In genomic region chr15:69478259-69478687, GRCh38 we compare ENCODE assay signal across 8 cellular contexts. TPM values are rescaled to one million over a fixed set of nuclear protein-coding genes. Genes with fewer than 3 reads are reported as not detected.
A peak's percentile ranks its signal among the peaks of the same experiment; 100 is the strongest.
DNase-seq lines count a peak whose midpoint lies in the region; ATAC-seq and TF ChIP-seq lines count a peak whose summit lies in the region.

No MANE protein-coding gene starts in this region.

- H3K27ac Mint-ChIP-seq in activated CD8-positive, alpha-beta T cell treated with anti-CD3 and anti-CD28 coated beads, Interleukin-2, amount 10 ng/mL, durations not matched to agents 7 days and 5 days, result no peak overlapping the region

- H3K27me3 Mint-ChIP-seq in activated CD8-positive, alpha-beta T cell treated with anti-CD3 and anti-CD28 coated beads, Interleukin-2, amount 10 ng/mL, durations not matched to agents 7 days and 5 days (ENCODE audit: low read depth), result peaks cover 22% of the 10 kb centered on the region

- ATAC-seq in activated CD8-positive, alpha-beta T cell treated with anti-CD3 and anti-CD28 coated beads, Interleukin-2, amount 10 ng/mL, durations not matched to agents 7 days and 5 days, result peak; percentile 58
- ATAC-seq in HG02571 (IDR thresholded peaks at IDR 0.05; ENCODE audit: unreplicated experiment), result no peak
- no peak for ATAC-seq in GM21529 (IDR thresholded peaks at IDR 0.05; ENCODE audit: unreplicated experiment)

- CTCF ChIA-PET in activated CD8-positive, alpha-beta T cell treated with anti-CD3 and anti-CD28 coated beads, Interleukin-2, amount 10 ng/mL, durations not matched to agents 7 days and 5 days (lab: Charles Lee), result interaction anchor here (0.6 to 5.8 kb wide), 19 partner anchors 9 to 1244 kb away, joined by 3 to 57 read pairs (median 4); partner anchors contain the start of gene TLE3

- in situ Hi-C loops in GM13977 (cut with MboI; ENCODE audit: low pct_unique_long_range_greater_than_20kb, low sequenced_read_pairs, unreplicated experiment), result loop anchor here (25.0 kb wide), 1 partner anchor 1234 kb away; no protein-coding TSS in a partner anchor

- H3K4me3 Mint-ChIP-seq in activated CD8-positive, alpha-beta T cell treated with anti-CD3 and anti-CD28 coated beads, Interleukin-2, amount 10 ng/mL, durations not matched to agents 7 days and 5 days, result no peak overlapping the region

- peak; percentile 92 for TF ChIP-seq CTCF in GM13977 (IDR thresholded peaks at IDR 0.05; ENCODE audit: extremely low read depth, insufficient read depth, missing control alignments)
- peak; percentile 89 for TF ChIP-seq CTCF in fibroblast of the aortic adventitia (IDR thresholded peaks at IDR 0.05; ENCODE audit: insufficient read depth, low read length)

- DNase-seq in AG08396 (ENCODE audit: low spot score) (peak; percentile 41), GM13977 (ENCODE audit: low spot score) (peak; percentile 59), NCI-H345 (lab: John Stamatoyannopoulos, UW) (peak; percentile 68), fibroblast of the aortic adventitia (ENCODE audit: low read depth) (peak; percentile 50), nucleus accumbens (lab: John Stamatoyannopoulos, UW) (peak in 30 of 56 donors; percentile 2 to 70 (median 26))
- DNase-seq in activated CD8-positive, alpha-beta T cell treated with anti-CD3 and anti-CD28 coated beads, Interleukin-2, amount 10 ng/mL, durations not matched to agents 7 days and 5 days, result peak; percentile 60

- no peaks in the 10 kb centered on the region for H3K36me3 Mint-ChIP-seq in activated CD8-positive, alpha-beta T cell treated with anti-CD3 and anti-CD28 coated beads, Interleukin-2, amount 10 ng/mL, durations not matched to agents 7 days and 5 days (ENCODE audit: low read depth)

- H3K4me3 ChIP-seq in fibroblast of the aortic adventitia (ENCODE audit: low read depth, low read length), result no peak overlapping the region

- peaks cover 7% of the 10 kb centered on the region for H3K9me3 Mint-ChIP-seq in activated CD8-positive, alpha-beta T cell treated with anti-CD3 and anti-CD28 coated beads, Interleukin-2, amount 10 ng/mL, durations not matched to agents 7 days and 5 days (ENCODE audit: insufficient read depth)

- POLR2A ChIA-PET in activated CD8-positive, alpha-beta T cell treated with anti-CD3 and anti-CD28 coated beads, Interleukin-2, amount 10 ng/mL, durations not matched to agents 7 days and 5 days (lab: Charles Lee), result no interaction called here

- peaks cover 4% of the 10 kb centered on the region for H3K4me1 Mint-ChIP-seq in activated CD8-positive, alpha-beta T cell treated with anti-CD3 and anti-CD28 coated beads, Interleukin-2, amount 10 ng/mL, durations not matched to agents 7 days and 5 days (ENCODE audit: low read depth)

RNA-seq across cellular contexts. Expression of gene RPLP1, which starts 25.7 kb away (rescaled TPM):
- 1,000 to 10,000 TPM; 1,664 to 1,767 TPM for total RNA-seq in activated CD8-positive, alpha-beta T cell treated with anti-CD3 and anti-CD28 coated beads, Interleukin-2, amount 10 ng/mL, durations not matched to agents 7 days and 5 days
- 223 and 245 TPM in 2 replicates for total RNA-seq in fibroblast of the aortic adventitia (ENCODE audit: low replicate concordance)
